16 cellular contexts compared by ENCODE assay signal in genomic region chr3:15973930-15974329, GRCh38.
A peak's percentile ranks its signal among the peaks of the same experiment; 100 is the strongest.
DNase-seq lines count a peak whose midpoint lies in the region; ATAC-seq and TF ChIP-seq lines count a peak whose summit lies in the region.
"Had no signal": no experiment of that assay in that cellular context is flagged by ENCODE, and none has a peak within 500 bp of the region (broad histone marks: within the 10 kb centered on the region; RNA-seq: fewer than 3 reads in every experiment).

No MANE protein-coding gene starts in this region.

- TF ChIP-seq CTCF in Loucy (conservative IDR thresholded peaks at IDR 0.05; ENCODE audit: low read length): no peak
- no peak for TF ChIP-seq CTCF in neural progenitor cell (IDR thresholded peaks at IDR 0.05)

- H3K9me3 Mint-ChIP-seq in neural progenitor cell: peaks cover 5% of the 10 kb centered on the region

- peaks cover 4% of the 10 kb centered on the region for H3K27me3 Mint-ChIP-seq in neural progenitor cell (ENCODE audit: insufficient read depth, low read depth)

- H3K27ac Mint-ChIP-seq in neural progenitor cell: peak overlapping the region; percentile 8

- no peak for ATAC-seq in HG02588 (IDR thresholded peaks at IDR 0.05; ENCODE audit: unreplicated experiment)

- H3K36me3 Mint-ChIP-seq in neural progenitor cell: no peaks in the 10 kb centered on the region
- H3K36me3 Mint-ChIP-seq: CD4-positive, CD25-positive, alpha-beta regulatory T cell had no signal

- peak; percentile 10 for DNase-seq in CD1c-positive myeloid dendritic cell (ENCODE audit: extremely low spot score)
- peak; percentile 25 for DNase-seq in OCI-M1 (lab: John Stamatoyannopoulos, UW)
- no peak for DNase-seq in neural progenitor cell (ENCODE audit: low spot score)
- no peak for DNase-seq in effector CD8-positive, alpha-beta T cell (lab: John Stamatoyannopoulos, UW)
- DNase-seq in NCI-H510A (lab: John Stamatoyannopoulos, UW): no peak
- DNase-seq: CD4-positive, CD25-positive, alpha-beta regulatory T cell; NCI-H1092; NCI-H1694; NCI-H2107; NCI-H226; NCI-H526 treated with DMSO at 0.1 percent for 48 hours; NK-92 treated with Interleukin-12 subunit alpha and Interleukin-12 subunit beta, amount 100 ng/mL, for 24 hours; Peyer's patch; SHP77 treated with DMSO at 0.1 percent for 48 hours had no signal

- H3K4me2 ChIP-seq in Loucy (ENCODE audit: low read depth, low read length, poor library complexity, severe bottlenecking) (no peak overlapping the region), neural progenitor cell (no peak overlapping the region)

- H2AFZ ChIP-seq in Loucy (ENCODE audit: low read length) (peak overlapping the region; percentile 92; the same call in 1 of the 2 replicates), neural progenitor cell (replicated peaks) (no peak overlapping the region)

- H3K4me1 ChIP-seq in Loucy (ENCODE audit: insufficient read depth, low read length, poor library complexity, severe bottlenecking): no peaks in the 10 kb centered on the region
- H3K4me1 ChIP-seq in neural progenitor cell: peaks cover 9% of the 10 kb centered on the region
- H3K4me1 ChIP-seq: Peyer's patch had no signal

- peaks cover 9% of the 10 kb centered on the region for H3K4me1 Mint-ChIP-seq in neural progenitor cell
- H3K4me1 Mint-ChIP-seq: CD4-positive, CD25-positive, alpha-beta regulatory T cell had no signal

- H3K27me3 ChIP-seq in Loucy (ENCODE audit: insufficient read depth, low read length, poor library complexity, severe bottlenecking) (peaks cover 4% of the 10 kb centered on the region), neural progenitor cell (no peaks in the 10 kb centered on the region)
- H3K27me3 ChIP-seq: Peyer's patch had no signal

- no peaks in the 10 kb centered on the region for H3K79me2 ChIP-seq in Loucy (ENCODE audit: insufficient read depth, low read length)
- H3K79me2 ChIP-seq in neural progenitor cell (ENCODE audit: low read depth): no peaks in the 10 kb centered on the region

- no peaks in the 10 kb centered on the region for H3K36me3 ChIP-seq in Loucy (ENCODE audit: insufficient read depth, low read length)
- no peaks in the 10 kb centered on the region for H3K36me3 ChIP-seq in neural progenitor cell
- H3K36me3 ChIP-seq: Peyer's patch had no signal

- H3K27ac ChIP-seq in neural progenitor cell: no peak overlapping the region
- H3K27ac ChIP-seq: Peyer's patch had no signal

- H3K9ac ChIP-seq in Loucy (ENCODE audit: low read depth, low read length, poor library complexity, severe bottlenecking) (no peak overlapping the region), neural progenitor cell (no peak overlapping the region)

- H3K4me3 Mint-ChIP-seq in neural progenitor cell: no peak overlapping the region
- H3K4me3 Mint-ChIP-seq: CD4-positive, CD25-positive, alpha-beta regulatory T cell had no signal

- H4K20me1 ChIP-seq in Loucy (ENCODE audit: insufficient read depth, low read length, poor library complexity, severe bottlenecking) (no peaks in the 10 kb centered on the region), neural progenitor cell (ENCODE audit: low read depth) (no peaks in the 10 kb centered on the region)

- no peaks in the 10 kb centered on the region for H3K9me2 ChIP-seq in Loucy (replicated peaks; ENCODE audit: low read depth, low read length)

- H3F3A ChIP-seq in Loucy (ENCODE audit: low read depth) (no peaks in the 10 kb centered on the region), neural progenitor cell (ENCODE audit: low read depth) (no peaks in the 10 kb centered on the region)

- H3K9me3 ChIP-seq in Loucy (ENCODE audit: insufficient read depth, low read depth, low read length) (no peaks in the 10 kb centered on the region), neural progenitor cell (ENCODE audit: low read depth) (no peaks in the 10 kb centered on the region)
- H3K9me3 ChIP-seq: Peyer's patch had no signal

- H3K4me3 ChIP-seq in Loucy (ENCODE audit: low read length, poor library complexity, severe bottlenecking): no peak overlapping the region
- no peak overlapping the region for H3K4me3 ChIP-seq in neural progenitor cell
- H3K4me3 ChIP-seq: Peyer's patch had no signal

Comparison
In these comparisons a context has a peak if more than half of its experiments do, and no peak if none do; other contexts are left out.
1. DNase-seq: peak in CD1c-positive myeloid dendritic cell (single experiment) and OCI-M1 (single experiment); none in neural progenitor cell (single experiment), effector CD8-positive, alpha-beta T cell (single experiment) and NCI-H510A (single experiment).